Comparison of ENCODE assay signal across 9 cellular contexts in the genomic region with DNA sequence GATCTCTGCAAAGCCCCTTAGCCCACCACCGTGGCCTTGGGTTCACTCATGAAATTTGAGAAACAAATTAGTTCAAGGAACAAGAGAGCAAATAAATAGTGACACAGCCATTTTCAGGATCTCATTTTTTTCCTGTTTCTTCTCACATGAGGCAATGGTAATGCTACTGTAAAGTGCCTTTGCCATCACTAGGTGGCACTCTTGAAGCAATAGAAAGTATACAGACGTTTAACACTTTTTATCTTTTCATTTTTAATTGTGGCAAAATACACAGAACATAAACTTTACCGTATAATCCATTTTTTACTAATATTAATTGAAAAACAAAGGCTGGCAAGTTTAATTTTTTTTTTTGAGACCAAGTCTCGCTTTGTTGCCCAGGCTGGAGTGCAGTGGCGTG.
DNase-seq lines count a peak whose midpoint lies in the region; ATAC-seq, FAIRE-seq and TF ChIP-seq lines count a peak whose summit lies in the region.
"Had no signal": no experiment of that assay in that cellular context is flagged by ENCODE, and none has a peak within 500 bp of the region (broad histone marks: within the 10 kb centered on the region; RNA-seq: fewer than 3 reads in every experiment).

No MANE protein-coding gene starts in this region.

- no peaks in the 10 kb centered on the region for H3K4me1 ChIP-seq in K562 (replicated peaks in 1 of 2; ENCODE audit: control insufficient read depth in 2 of 2, insufficient read depth in 2 of 2, low read length in 2 of 2)
- no peaks in the 10 kb centered on the region for H3K4me1 ChIP-seq in uterus

- H3K9ac ChIP-seq in K562 (ENCODE audit: insufficient read depth in 1 of 2, low read depth in 2 of 2, low read length in 2 of 2) = no peak overlapping the region

- H3K9me3 Mint-ChIP-seq in activated T-helper 2 cell treated with anti-CD3 and anti-CD28 coated beads, Interferon-gamma antibody, Interleukin-2, Interleukin-4, amounts not matched to agents 10 μg/mL and 5 μg/mL and 100 μg/mL, durations not matched to agents 14 hours and 24 hours and 36 hours = peaks cover 55% of the 10 kb centered on the region

- TF ChIP-seq RAD21 in K562 (CRISPR knock-in tag; conservative IDR thresholded peaks at IDR 0.05 in 1 of 2, IDR thresholded peaks at IDR 0.05 in 1 of 2) = peak in 1 of 2 experiments; percentile 39; a peak in 2 of 4 replicates

- TF ChIP-seq CTCF in K562 (IDR thresholded peaks at IDR 0.05 in 2 of 3, conservative IDR thresholded peaks at IDR 0.05 in 1 of 3; ENCODE audit: insufficient read depth in 2 of 3, low read depth in 1 of 3, low read length in 3 of 3) = peak in 2 of 3 experiments; percentile 21 to 29; a peak in 1 of 6 replicates
- peak; percentile 51 to 81 (median 68) for TF ChIP-seq CTCF in uterus (IDR thresholded peaks at IDR 0.05)

- H3K4me1 Mint-ChIP-seq in activated T-helper 2 cell treated with anti-CD3 and anti-CD28 coated beads, Interferon-gamma antibody, Interleukin-2, Interleukin-4, amounts not matched to agents 10 μg/mL and 5 μg/mL and 100 μg/mL, durations not matched to agents 14 hours and 24 hours and 36 hours (ENCODE audit: low read depth) = no peaks in the 10 kb centered on the region

- H2AFZ ChIP-seq in K562 (ENCODE audit: low read depth, low read length) = no peak overlapping the region

- DNase-seq in Right ventricle myocardium superior = no peak
- DNase-seq in cardiac septum (ENCODE audit: low spot score) = no peak
- peak in 1 of 4 experiments; percentile 4 for DNase-seq in K562 (ENCODE audit: extremely low read depth in 1 of 4, low spot score in 3 of 4)
- DNase-seq in uterus = peak in 1 of 2 donors; percentile 34
- DNase-seq in activated T-helper 2 cell treated with anti-CD3 and anti-CD28 coated beads, Interferon-gamma antibody, Interleukin-2, Interleukin-4, amounts not matched to agents 10 μg/mL and 5 μg/mL and 100 μg/mL, durations not matched to agents 14 hours and 24 hours and 36 hours (ENCODE audit: low spot score) = no peak
- DNase-seq: CD4-positive, alpha-beta T cell had no signal

- no peak for TF ChIP-seq POLR2A in K562 (conservative IDR thresholded peaks at IDR 0.05)
- no peak for TF ChIP-seq POLR2A in uterus (IDR thresholded peaks at IDR 0.05)

- H3K27ac ChIP-seq in K562 (ENCODE audit: extremely low read depth, low read depth, low read length) (no peak overlapping the region), layer of hippocampus (ENCODE audit: low read depth, low read length) (peak overlapping the region; percentile 52), uterus (no peak overlapping the region)

- H3K36me3 Mint-ChIP-seq in activated T-helper 2 cell treated with anti-CD3 and anti-CD28 coated beads, Interferon-gamma antibody, Interleukin-2, Interleukin-4, amounts not matched to agents 10 μg/mL and 5 μg/mL and 100 μg/mL, durations not matched to agents 14 hours and 24 hours and 36 hours (ENCODE audit: low read depth) = no peaks in the 10 kb centered on the region

- CTCF ChIA-PET in K562 (lab: Yijun Ruan, JAX; ENCODE audit: low intra/inter-chr PET ratio) = no interaction called here

- TF ChIP-seq EP300 in K562 (IDR thresholded peaks at IDR 0.05; ENCODE audit: low read length) = no peak

- no peaks in the 10 kb centered on the region for H4K20me1 ChIP-seq in K562 (replicated peaks; ENCODE audit: control insufficient read depth, insufficient read depth, low read length)

- H3K4me3 Mint-ChIP-seq in activated T-helper 2 cell treated with anti-CD3 and anti-CD28 coated beads, Interferon-gamma antibody, Interleukin-2, Interleukin-4, amounts not matched to agents 10 μg/mL and 5 μg/mL and 100 μg/mL, durations not matched to agents 14 hours and 24 hours and 36 hours (ENCODE audit: low read depth) = no peak overlapping the region
- H3K4me3 Mint-ChIP-seq: CD4-positive, alpha-beta T cell had no signal

- H3K27me3 ChIP-seq in K562 (ENCODE audit: control insufficient read depth in 2 of 2, insufficient read depth in 2 of 2, low read length in 2 of 2) (no peaks in the 10 kb centered on the region), layer of hippocampus (ENCODE audit: control insufficient read depth, insufficient read depth, low read length) (no peaks in the 10 kb centered on the region), uterus (no peaks in the 10 kb centered on the region)

- in situ Hi-C loops in K562 (cut with MboI) = no loop called here

- H3K36me3 ChIP-seq in K562 (ENCODE audit: control insufficient read depth, insufficient read depth, low read length) = no peaks in the 10 kb centered on the region
- no peaks in the 10 kb centered on the region for H3K36me3 ChIP-seq in uterus

- H3K27ac Mint-ChIP-seq in activated T-helper 2 cell treated with anti-CD3 and anti-CD28 coated beads, Interferon-gamma antibody, Interleukin-2, Interleukin-4, amounts not matched to agents 10 μg/mL and 5 μg/mL and 100 μg/mL, durations not matched to agents 14 hours and 24 hours and 36 hours = no peak overlapping the region
- H3K27ac Mint-ChIP-seq: CD4-positive, alpha-beta T cell had no signal

- H3K9me1 ChIP-seq in K562 (ENCODE audit: control insufficient read depth, insufficient read depth, low read length) = no peaks in the 10 kb centered on the region

- FAIRE-seq in K562 (lab: Jason Lieb, UNC) = no peak

- POLR2A ChIA-PET in K562 (lab: Yijun Ruan, JAX) = no interaction called here

- H3K4me3 ChIP-seq in K562 = no peak overlapping the region
- no peak overlapping the region for H3K4me3 ChIP-seq in uterus

- 0% methylated on average over 5 of the region's 5 CpGs for WGBS in K562 (ENCODE audit: insufficient coverage, low coverage, missing lambda C conversion rate)

- no TSS peak for BruUV-seq in K562 (replicated peaks; lab: Mats Ljungman, UMichigan)

- no peaks in the 10 kb centered on the region for H3K79me2 ChIP-seq in K562 (ENCODE audit: control insufficient read depth, insufficient read depth, low read length)

- peak; percentile 38 for ATAC-seq in Right ventricle myocardium superior (ENCODE audit: poor library complexity)
- ATAC-seq in K562 = no peak
- ATAC-seq in HG03469 (IDR thresholded peaks at IDR 0.05; ENCODE audit: unreplicated experiment) = no peak
- no peak for ATAC-seq in HG03108 (IDR thresholded peaks at IDR 0.05; ENCODE audit: unreplicated experiment)

- no peak overlapping the region for H3K4me2 ChIP-seq in K562 (ENCODE audit: insufficient read depth, low read length)

- H3K9me3 ChIP-seq in K562 (replicated peaks; ENCODE audit: control insufficient read depth, insufficient read depth, low read depth, low read length) = no peaks in the 10 kb centered on the region; the same call in 1 of the 2 replicates
- no peaks in the 10 kb centered on the region for H3K9me3 ChIP-seq in uterus

- intact Hi-C loops in Right ventricle myocardium superior (cut with DNase I) = loop anchor here (10.0 kb wide), 1 partner anchor 356 kb away; no protein-coding TSS in a partner anchor
- intact Hi-C loops in cardiac septum (cut with DNase I) = loop anchor here (5.0 kb wide), 2 partner anchors 89 to 349 kb away; no protein-coding TSS in a partner anchor
- intact Hi-C loops in K562 (cut with micrococcal nuclease) = no loop called here
- intact Hi-C loops in uterus (cut with DNase I; ENCODE audit: low total_unique reads) = no loop called here
- intact Hi-C loops in activated T-helper 2 cell treated with anti-CD3 and anti-CD28 coated beads, Interferon-gamma antibody, Interleukin-2, Interleukin-4, amounts not matched to agents 10 μg/mL and 5 μg/mL and 100 μg/mL, durations not matched to agents 14 hours and 24 hours and 36 hours (cut with micrococcal nuclease) = no loop called here

- H3K27me3 Mint-ChIP-seq in activated T-helper 2 cell treated with anti-CD3 and anti-CD28 coated beads, Interferon-gamma antibody, Interleukin-2, Interleukin-4, amounts not matched to agents 10 μg/mL and 5 μg/mL and 100 μg/mL, durations not matched to agents 14 hours and 24 hours and 36 hours (ENCODE audit: low read depth) = no peaks in the 10 kb centered on the region
- H3K27me3 Mint-ChIP-seq: CD4-positive, alpha-beta T cell had no signal

TF ChIP-seq in K562, 482 proteins besides CTCF, POLR2A, EP300 and RAD21 (continues in another document):
- TF ChIP-seq, protein P1, sequence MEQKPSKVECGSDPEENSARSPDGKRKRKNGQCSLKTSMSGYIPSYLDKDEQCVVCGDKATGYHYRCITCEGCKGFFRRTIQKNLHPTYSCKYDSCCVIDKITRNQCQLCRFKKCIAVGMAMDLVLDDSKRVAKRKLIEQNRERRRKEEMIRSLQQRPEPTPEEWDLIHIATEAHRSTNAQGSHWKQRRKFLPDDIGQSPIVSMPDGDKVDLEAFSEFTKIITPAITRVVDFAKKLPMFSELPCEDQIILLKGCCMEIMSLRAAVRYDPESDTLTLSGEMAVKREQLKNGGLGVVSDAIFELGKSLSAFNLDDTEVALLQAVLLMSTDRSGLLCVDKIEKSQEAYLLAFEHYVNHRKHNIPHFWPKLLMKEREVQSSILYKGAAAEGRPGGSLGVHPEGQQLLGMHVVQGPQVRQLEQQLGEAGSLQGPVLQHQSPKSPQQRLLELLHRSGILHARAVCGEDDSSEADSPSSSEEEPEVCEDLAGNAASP (IDR thresholded peaks at IDR 0.05) = no peak
- TF ChIP-seq RHOXF2B (CRISPR knock-in tag; conservative IDR thresholded peaks at IDR 0.05) (no peak), SIX5 (IDR thresholded peaks at IDR 0.05; ENCODE audit: borderline replicate concordance in 1 of 2, insufficient read depth in 1 of 2, low read depth in 1 of 2, low read length in 2 of 2) (no peak), E2F3 (CRISPR knock-in tag; IDR thresholded peaks at IDR 0.05) (no peak), ZNF584 (CRISPR knock-in tag; IDR thresholded peaks at IDR 0.05; ENCODE audit: low read depth) (no peak), ILK (tag; IDR thresholded peaks at IDR 0.05; ENCODE audit: borderline replicate concordance, low read depth) (no peak)

Comparison
In these comparisons a context has a peak if more than half of its experiments do, and no peak if none do; other contexts are left out.
1. intact Hi-C loops: an anchor here in Right ventricle myocardium superior (10.0 kb wide) and cardiac septum (5.0 kb wide); none called in K562, uterus and activated T-helper 2 cell treated with anti-CD3 and anti-CD28 coated beads, Interferon-gamma antibody, Interleukin-2, Interleukin-4, amounts not matched to agents 10 μg/mL and 5 μg/mL and 100 μg/mL, durations not matched to agents 14 hours and 24 hours and 36 hours.